13 cellular contexts compared by ENCODE assay signal in the genomic region with DNA sequence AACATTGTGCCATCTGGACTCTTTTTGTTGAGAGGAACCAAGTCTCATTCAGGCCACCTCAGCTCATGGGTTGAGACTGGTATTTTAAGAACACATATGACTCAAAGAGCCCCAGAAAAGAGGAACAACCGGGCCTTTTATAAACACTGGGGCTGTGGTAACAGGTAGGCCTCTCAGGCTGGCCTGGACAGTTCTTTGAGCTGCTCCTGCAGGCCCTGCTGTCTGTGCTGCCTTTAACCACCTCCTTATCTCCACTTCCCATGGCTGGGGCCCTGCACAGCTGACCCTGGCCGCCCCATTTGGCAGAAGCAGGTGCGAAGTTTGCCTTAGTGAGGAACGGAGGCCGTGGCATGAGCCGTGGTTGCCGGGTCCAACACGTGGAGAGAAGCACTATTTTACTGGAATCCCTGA.
DNase-seq lines count a peak whose midpoint lies in the region; ATAC-seq and TF ChIP-seq lines count a peak whose summit lies in the region.
"Had no signal": no experiment of that assay in that cellular context is flagged by ENCODE, and none has a peak within 500 bp of the region (broad histone marks: within the 10 kb centered on the region; RNA-seq: fewer than 3 reads in every experiment).

No MANE protein-coding gene starts in this region.

- peak; percentile 87 for ATAC-seq in GM18867 (IDR thresholded peaks at IDR 0.05; ENCODE audit: unreplicated experiment)
- ATAC-seq in HG02763 (IDR thresholded peaks at IDR 0.05; ENCODE audit: unreplicated experiment) = peak; percentile 68
- ATAC-seq in SK-N-SH treated with all-trans-retinoic acid at 6 μM for 48 hours = no peak
- no peak for ATAC-seq in HG02840 (IDR thresholded peaks at IDR 0.05; ENCODE audit: low FRiP score, unreplicated experiment)

- peak; percentile 15 for DNase-seq in NAMALWA (ENCODE audit: low spot score)
- peak; percentile 11 for DNase-seq in midbrain (lab: John Stamatoyannopoulos, UW)
- DNase-seq in middle frontal gyrus (ENCODE audit: extremely low spot score, low spot score) = no peak
- DNase-seq in activated T-cell treated with anti-CD3 and anti-CD28 coated beads, Interleukin-2, amount 50 U/mL, for 1 hour = no peak
- DNase-seq: activated T-cell treated with anti-CD3 and anti-CD28 coated beads, Interleukin-2, amount 50 U/mL, for 48 hours; Calu3; GM23248; hippocampal formation; NCI-H1105 had no signal

TF ChIP-seq in SK-N-SH treated with all-trans-retinoic acid at 6 μM for 48 hours, 23 proteins besides CTCF, POLR2A, EP300 and RAD21:
- TF ChIP-seq OSR1 (CRISPR knock-in tag; IDR thresholded peaks at IDR 0.05) (no peak), ISL1 (CRISPR knock-in tag; IDR thresholded peaks at IDR 0.05) (no peak), ARNTL (CRISPR knock-in tag; IDR thresholded peaks at IDR 0.05; ENCODE audit: borderline replicate concordance, low read depth) (no peak)
- TF ChIP-seq, protein P1, sequence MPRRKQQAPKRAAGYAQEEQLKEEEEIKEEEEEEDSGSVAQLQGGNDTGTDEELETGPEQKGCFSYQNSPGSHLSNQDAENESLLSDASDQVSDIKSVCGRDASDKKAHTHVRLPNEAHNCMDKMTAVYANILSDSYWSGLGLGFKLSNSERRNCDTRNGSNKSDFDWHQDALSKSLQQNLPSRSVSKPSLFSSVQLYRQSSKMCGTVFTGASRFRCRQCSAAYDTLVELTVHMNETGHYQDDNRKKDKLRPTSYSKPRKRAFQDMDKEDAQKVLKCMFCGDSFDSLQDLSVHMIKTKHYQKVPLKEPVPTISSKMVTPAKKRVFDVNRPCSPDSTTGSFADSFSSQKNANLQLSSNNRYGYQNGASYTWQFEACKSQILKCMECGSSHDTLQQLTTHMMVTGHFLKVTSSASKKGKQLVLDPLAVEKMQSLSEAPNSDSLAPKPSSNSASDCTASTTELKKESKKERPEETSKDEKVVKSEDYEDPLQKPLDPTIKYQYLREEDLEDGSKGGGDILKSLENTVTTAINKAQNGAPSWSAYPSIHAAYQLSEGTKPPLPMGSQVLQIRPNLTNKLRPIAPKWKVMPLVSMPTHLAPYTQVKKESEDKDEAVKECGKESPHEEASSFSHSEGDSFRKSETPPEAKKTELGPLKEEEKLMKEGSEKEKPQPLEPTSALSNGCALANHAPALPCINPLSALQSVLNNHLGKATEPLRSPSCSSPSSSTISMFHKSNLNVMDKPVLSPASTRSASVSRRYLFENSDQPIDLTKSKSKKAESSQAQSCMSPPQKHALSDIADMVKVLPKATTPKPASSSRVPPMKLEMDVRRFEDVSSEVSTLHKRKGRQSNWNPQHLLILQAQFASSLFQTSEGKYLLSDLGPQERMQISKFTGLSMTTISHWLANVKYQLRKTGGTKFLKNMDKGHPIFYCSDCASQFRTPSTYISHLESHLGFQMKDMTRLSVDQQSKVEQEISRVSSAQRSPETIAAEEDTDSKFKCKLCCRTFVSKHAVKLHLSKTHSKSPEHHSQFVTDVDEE (CRISPR knock-in tag; IDR thresholded peaks at IDR 0.05) = no peak

Comparison
In these comparisons a context has a peak if more than half of its experiments do, and no peak if none do; other contexts are left out.
1. ATAC-seq: peak in GM18867 (single experiment) and HG02763 (single experiment); none in SK-N-SH treated with all-trans-retinoic acid at 6 μM for 48 hours (single experiment) and HG02840 (single experiment).
2. DNase-seq: peak in NAMALWA (single experiment) and midbrain (single experiment); none in middle frontal gyrus (single experiment) and activated T-cell treated with anti-CD3 and anti-CD28 coated beads, Interleukin-2, amount 50 U/mL, for 1 hour (single experiment).